1 cellular context compared by ENCODE assay signal in the genomic region with DNA sequence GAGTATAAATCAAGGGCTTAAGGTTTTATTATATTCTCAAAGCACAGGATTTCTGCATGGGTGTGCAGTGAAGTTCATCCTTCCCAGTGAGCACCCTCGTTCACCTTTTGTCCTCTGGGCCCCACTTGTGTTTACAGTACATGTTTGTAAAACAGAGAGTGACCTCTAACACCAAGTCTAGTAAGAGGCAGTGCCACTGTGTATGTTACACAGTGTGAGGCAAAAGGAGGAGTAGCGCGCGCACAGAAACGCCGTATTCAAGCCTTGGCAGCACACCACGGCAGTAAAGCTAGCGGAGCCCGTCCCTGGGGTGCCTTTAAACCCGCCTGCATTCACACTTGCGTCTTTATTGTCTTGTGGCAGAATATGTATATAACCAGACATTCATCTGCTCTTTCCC.
A peak's percentile ranks its signal among the peaks of the same experiment; 100 is the strongest.
TF ChIP-seq lines count a peak whose summit lies in the region.

No MANE protein-coding gene starts in this region.

TF ChIP-seq in HepG2, 621 proteins besides CTCF, POLR2A, EP300 and RAD21 (continues in another document):
- no peak for TF ChIP-seq ZNF879 (CRISPR knock-in tag; IDR thresholded peaks at IDR 0.05)
- no peak for TF ChIP-seq KLF6 (CRISPR knock-in tag; IDR thresholded peaks at IDR 0.05)
- TF ChIP-seq, protein P1, sequence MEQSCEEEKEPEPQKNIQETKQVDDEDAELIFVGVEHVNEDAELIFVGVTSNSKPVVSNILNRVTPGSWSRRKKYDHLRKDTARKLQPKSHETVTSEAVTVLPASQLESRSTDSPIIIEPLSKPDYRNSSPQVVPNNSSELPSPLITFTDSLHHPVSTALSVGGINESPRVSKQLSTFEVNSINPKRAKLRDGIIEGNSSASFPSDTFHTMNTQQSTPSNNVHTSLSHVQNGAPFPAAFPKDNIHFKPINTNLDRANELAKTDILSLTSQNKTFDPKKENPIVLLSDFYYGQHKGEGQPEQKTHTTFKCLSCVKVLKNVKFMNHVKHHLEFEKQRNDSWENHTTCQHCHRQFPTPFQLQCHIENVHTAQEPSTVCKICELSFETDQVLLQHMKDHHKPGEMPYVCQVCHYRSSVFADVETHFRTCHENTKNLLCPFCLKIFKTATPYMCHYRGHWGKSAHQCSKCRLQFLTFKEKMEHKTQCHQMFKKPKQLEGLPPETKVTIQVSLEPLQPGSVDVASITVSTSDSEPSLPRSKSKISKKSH (CRISPR knock-in tag; IDR thresholded peaks at IDR 0.05; ENCODE audit: borderline replicate concordance) = no peak
- TF ChIP-seq LCORL (IDR thresholded peaks at IDR 0.05) = no peak
- TF ChIP-seq LCORL (CRISPR knock-in tag; IDR thresholded peaks at IDR 0.05) = no peak
- TF ChIP-seq NR2C2 (CRISPR knock-in tag; IDR thresholded peaks at IDR 0.05; ENCODE audit: borderline replicate concordance) = peak; percentile 64; the same call in 1 of the 2 replicates
- TF ChIP-seq MBD4 (IDR thresholded peaks at IDR 0.05; ENCODE audit: borderline replicate concordance, low read length) = no peak
- no peak for TF ChIP-seq ZSCAN29 (CRISPR knock-in tag; conservative IDR thresholded peaks at IDR 0.05)
- no peak for TF ChIP-seq PAWR (CRISPR knock-in tag; IDR thresholded peaks at IDR 0.05; ENCODE audit: borderline replicate concordance)
- TF ChIP-seq, protein P2, sequence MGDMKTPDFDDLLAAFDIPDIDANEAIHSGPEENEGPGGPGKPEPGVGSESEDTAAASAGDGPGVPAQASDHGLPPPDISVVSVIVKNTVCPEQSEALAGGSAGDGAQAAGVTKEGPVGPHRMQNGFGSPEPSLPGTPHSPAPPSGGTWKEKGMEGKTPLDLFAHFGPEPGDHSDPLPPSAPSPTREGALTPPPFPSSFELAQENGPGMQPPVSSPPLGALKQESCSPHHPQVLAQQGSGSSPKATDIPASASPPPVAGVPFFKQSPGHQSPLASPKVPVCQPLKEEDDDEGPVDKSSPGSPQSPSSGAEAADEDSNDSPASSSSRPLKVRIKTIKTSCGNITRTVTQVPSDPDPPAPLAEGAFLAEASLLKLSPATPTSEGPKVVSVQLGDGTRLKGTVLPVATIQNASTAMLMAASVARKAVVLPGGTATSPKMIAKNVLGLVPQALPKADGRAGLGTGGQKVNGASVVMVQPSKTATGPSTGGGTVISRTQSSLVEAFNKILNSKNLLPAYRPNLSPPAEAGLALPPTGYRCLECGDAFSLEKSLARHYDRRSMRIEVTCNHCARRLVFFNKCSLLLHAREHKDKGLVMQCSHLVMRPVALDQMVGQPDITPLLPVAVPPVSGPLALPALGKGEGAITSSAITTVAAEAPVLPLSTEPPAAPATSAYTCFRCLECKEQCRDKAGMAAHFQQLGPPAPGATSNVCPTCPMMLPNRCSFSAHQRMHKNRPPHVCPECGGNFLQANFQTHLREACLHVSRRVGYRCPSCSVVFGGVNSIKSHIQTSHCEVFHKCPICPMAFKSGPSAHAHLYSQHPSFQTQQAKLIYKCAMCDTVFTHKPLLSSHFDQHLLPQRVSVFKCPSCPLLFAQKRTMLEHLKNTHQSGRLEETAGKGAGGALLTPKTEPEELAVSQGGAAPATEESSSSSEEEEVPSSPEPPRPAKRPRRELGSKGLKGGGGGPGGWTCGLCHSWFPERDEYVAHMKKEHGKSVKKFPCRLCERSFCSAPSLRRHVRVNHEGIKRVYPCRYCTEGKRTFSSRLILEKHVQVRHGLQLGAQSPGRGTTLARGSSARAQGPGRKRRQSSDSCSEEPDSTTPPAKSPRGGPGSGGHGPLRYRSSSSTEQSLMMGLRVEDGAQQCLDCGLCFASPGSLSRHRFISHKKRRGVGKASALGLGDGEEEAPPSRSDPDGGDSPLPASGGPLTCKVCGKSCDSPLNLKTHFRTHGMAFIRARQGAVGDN (CRISPR knock-in tag; IDR thresholded peaks at IDR 0.05) = peak; percentile 45; the same call in 1 of the 2 replicates
- peak; percentile 77 to 83 for TF ChIP-seq NR2F1 (CRISPR knock-in tag; IDR thresholded peaks at IDR 0.05)
- TF ChIP-seq, protein P3, sequence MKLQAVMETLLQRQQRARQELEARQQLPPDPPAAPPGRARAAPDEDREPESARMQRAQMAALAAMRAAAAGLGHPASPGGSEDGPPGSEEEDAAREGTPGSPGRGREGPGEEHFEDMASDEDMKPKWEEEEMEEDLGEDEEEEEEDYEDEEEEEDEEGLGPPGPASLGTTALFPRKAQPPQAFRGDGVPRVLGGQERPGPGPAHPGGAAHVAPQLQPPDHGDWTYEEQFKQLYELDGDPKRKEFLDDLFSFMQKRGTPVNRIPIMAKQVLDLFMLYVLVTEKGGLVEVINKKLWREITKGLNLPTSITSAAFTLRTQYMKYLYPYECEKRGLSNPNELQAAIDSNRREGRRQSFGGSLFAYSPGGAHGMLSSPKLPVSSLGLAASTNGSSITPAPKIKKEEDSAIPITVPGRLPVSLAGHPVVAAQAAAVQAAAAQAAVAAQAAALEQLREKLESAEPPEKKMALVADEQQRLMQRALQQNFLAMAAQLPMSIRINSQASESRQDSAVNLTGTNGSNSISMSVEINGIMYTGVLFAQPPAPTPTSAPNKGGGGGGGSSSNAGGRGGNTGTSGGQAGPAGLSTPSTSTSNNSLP (IDR thresholded peaks at IDR 0.05; ENCODE audit: low read depth, low read length) = no peak
- TF ChIP-seq, protein P4, sequence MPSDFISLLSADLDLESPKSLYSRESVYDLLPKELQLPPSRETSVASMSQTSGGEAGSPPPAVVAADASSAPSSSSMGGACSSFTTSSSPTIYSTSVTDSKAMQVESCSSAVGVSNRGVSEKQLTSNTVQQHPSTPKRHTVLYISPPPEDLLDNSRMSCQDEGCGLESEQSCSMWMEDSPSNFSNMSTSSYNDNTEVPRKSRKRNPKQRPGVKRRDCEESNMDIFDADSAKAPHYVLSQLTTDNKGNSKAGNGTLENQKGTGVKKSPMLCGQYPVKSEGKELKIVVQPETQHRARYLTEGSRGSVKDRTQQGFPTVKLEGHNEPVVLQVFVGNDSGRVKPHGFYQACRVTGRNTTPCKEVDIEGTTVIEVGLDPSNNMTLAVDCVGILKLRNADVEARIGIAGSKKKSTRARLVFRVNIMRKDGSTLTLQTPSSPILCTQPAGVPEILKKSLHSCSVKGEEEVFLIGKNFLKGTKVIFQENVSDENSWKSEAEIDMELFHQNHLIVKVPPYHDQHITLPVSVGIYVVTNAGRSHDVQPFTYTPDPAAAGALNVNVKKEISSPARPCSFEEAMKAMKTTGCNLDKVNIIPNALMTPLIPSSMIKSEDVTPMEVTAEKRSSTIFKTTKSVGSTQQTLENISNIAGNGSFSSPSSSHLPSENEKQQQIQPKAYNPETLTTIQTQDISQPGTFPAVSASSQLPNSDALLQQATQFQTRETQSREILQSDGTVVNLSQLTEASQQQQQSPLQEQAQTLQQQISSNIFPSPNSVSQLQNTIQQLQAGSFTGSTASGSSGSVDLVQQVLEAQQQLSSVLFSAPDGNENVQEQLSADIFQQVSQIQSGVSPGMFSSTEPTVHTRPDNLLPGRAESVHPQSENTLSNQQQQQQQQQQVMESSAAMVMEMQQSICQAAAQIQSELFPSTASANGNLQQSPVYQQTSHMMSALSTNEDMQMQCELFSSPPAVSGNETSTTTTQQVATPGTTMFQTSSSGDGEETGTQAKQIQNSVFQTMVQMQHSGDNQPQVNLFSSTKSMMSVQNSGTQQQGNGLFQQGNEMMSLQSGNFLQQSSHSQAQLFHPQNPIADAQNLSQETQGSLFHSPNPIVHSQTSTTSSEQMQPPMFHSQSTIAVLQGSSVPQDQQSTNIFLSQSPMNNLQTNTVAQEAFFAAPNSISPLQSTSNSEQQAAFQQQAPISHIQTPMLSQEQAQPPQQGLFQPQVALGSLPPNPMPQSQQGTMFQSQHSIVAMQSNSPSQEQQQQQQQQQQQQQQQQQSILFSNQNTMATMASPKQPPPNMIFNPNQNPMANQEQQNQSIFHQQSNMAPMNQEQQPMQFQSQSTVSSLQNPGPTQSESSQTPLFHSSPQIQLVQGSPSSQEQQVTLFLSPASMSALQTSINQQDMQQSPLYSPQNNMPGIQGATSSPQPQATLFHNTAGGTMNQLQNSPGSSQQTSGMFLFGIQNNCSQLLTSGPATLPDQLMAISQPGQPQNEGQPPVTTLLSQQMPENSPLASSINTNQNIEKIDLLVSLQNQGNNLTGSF (CRISPR knock-in tag; IDR thresholded peaks at IDR 0.05) = no peak
- TF ChIP-seq, protein P5, sequence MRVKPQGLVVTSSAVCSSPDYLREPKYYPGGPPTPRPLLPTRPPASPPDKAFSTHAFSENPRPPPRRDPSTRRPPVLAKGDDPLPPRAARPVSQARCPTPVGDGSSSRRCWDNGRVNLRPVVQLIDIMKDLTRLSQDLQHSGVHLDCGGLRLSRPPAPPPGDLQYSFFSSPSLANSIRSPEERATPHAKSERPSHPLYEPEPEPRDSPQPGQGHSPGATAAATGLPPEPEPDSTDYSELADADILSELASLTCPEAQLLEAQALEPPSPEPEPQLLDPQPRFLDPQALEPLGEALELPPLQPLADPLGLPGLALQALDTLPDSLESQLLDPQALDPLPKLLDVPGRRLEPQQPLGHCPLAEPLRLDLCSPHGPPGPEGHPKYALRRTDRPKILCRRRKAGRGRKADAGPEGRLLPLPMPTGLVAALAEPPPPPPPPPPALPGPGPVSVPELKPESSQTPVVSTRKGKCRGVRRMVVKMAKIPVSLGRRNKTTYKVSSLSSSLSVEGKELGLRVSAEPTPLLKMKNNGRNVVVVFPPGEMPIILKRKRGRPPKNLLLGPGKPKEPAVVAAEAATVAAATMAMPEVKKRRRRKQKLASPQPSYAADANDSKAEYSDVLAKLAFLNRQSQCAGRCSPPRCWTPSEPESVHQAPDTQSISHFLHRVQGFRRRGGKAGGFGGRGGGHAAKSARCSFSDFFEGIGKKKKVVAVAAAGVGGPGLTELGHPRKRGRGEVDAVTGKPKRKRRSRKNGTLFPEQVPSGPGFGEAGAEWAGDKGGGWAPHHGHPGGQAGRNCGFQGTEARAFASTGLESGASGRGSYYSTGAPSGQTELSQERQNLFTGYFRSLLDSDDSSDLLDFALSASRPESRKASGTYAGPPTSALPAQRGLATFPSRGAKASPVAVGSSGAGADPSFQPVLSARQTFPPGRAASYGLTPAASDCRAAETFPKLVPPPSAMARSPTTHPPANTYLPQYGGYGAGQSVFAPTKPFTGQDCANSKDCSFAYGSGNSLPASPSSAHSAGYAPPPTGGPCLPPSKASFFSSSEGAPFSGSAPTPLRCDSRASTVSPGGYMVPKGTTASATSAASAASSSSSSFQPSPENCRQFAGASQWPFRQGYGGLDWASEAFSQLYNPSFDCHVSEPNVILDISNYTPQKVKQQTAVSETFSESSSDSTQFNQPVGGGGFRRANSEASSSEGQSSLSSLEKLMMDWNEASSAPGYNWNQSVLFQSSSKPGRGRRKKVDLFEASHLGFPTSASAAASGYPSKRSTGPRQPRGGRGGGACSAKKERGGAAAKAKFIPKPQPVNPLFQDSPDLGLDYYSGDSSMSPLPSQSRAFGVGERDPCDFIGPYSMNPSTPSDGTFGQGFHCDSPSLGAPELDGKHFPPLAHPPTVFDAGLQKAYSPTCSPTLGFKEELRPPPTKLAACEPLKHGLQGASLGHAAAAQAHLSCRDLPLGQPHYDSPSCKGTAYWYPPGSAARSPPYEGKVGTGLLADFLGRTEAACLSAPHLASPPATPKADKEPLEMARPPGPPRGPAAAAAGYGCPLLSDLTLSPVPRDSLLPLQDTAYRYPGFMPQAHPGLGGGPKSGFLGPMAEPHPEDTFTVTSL (CRISPR knock-in tag; IDR thresholded peaks at IDR 0.05; ENCODE audit: borderline replicate concordance) = peak; percentile 63; the same call in 1 of the 2 replicates
- TF ChIP-seq HMG20B (CRISPR knock-in tag; conservative IDR thresholded peaks at IDR 0.05) = no peak
- no peak for TF ChIP-seq PHF21A (CRISPR knock-in tag; IDR thresholded peaks at IDR 0.05)
- TF ChIP-seq, protein P6, sequence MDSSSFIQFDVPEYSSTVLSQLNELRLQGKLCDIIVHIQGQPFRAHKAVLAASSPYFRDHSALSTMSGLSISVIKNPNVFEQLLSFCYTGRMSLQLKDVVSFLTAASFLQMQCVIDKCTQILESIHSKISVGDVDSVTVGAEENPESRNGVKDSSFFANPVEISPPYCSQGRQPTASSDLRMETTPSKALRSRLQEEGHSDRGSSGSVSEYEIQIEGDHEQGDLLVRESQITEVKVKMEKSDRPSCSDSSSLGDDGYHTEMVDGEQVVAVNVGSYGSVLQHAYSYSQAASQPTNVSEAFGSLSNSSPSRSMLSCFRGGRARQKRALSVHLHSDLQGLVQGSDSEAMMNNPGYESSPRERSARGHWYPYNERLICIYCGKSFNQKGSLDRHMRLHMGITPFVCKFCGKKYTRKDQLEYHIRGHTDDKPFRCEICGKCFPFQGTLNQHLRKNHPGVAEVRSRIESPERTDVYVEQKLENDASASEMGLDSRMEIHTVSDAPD (CRISPR knock-in tag; IDR thresholded peaks at IDR 0.05) = no peak
- 0 out of 2 replicates have a peak, but pooled peaks have one; percentile 6 for TF ChIP-seq HNF4G (IDR thresholded peaks at IDR 0.05; ENCODE audit: borderline replicate concordance, low read depth, low read length)
- no peak for TF ChIP-seq HNF4G (CRISPR knock-in tag; IDR thresholded peaks at IDR 0.05; ENCODE audit: borderline replicate concordance, low read depth)
- TF ChIP-seq ZNF441 (CRISPR knock-in tag; IDR thresholded peaks at IDR 0.05; ENCODE audit: borderline replicate concordance) = no peak
- no peak for TF ChIP-seq TCF12 (IDR thresholded peaks at IDR 0.05)
- TF ChIP-seq TCF12 (CRISPR knock-in tag; IDR thresholded peaks at IDR 0.05) = no peak
- TF ChIP-seq, protein P7, sequence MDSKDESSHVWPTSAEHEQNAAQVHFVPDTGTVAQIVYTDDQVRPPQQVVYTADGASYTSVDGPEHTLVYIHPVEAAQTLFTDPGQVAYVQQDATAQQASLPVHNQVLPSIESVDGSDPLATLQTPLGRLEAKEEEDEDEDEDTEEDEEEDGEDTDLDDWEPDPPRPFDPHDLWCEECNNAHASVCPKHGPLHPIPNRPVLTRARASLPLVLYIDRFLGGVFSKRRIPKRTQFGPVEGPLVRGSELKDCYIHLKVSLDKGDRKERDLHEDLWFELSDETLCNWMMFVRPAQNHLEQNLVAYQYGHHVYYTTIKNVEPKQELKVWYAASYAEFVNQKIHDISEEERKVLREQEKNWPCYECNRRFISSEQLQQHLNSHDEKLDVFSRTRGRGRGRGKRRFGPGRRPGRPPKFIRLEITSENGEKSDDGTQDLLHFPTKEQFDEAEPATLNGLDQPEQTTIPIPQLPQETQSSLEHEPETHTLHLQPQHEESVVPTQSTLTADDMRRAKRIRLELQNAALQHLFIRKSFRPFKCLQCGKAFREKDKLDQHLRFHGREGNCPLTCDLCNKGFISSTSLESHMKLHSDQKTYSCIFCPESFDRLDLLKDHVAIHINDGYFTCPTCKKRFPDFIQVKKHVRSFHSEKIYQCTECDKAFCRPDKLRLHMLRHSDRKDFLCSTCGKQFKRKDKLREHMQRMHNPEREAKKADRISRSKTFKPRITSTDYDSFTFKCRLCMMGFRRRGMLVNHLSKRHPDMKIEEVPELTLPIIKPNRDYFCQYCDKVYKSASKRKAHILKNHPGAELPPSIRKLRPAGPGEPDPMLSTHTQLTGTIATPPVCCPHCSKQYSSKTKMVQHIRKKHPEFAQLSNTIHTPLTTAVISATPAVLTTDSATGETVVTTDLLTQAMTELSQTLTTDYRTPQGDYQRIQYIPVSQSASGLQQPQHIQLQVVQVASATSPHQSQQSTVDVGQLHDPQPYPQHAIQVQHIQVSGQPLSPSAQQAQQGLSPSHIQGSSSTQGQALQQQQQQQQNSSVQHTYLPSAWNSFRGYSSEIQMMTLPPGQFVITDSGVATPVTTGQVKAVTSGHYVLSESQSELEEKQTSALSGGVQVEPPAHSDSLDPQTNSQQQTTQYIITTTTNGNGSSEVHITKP (CRISPR knock-in tag; IDR thresholded peaks at IDR 0.05; ENCODE audit: low read depth) = no peak
- no peak for TF ChIP-seq JARID2 (CRISPR knock-in tag; IDR thresholded peaks at IDR 0.05; ENCODE audit: insufficient replicate concordance)
- no peak for TF ChIP-seq PHF5A (CRISPR knock-in tag; IDR thresholded peaks at IDR 0.05; ENCODE audit: low read depth, unreplicated experiment)
- no peak for TF ChIP-seq ZNF713 (CRISPR knock-in tag; IDR thresholded peaks at IDR 0.05)
- TF ChIP-seq ZNF841 (CRISPR knock-in tag; IDR thresholded peaks at IDR 0.05; ENCODE audit: borderline replicate concordance) = no peak
- no peak for TF ChIP-seq SP2 (CRISPR knock-in tag; IDR thresholded peaks at IDR 0.05)
- no peak for TF ChIP-seq ARHGAP35 (CRISPR knock-in tag; IDR thresholded peaks at IDR 0.05; ENCODE audit: borderline replicate concordance)
- TF ChIP-seq ZFP36L2 (CRISPR knock-in tag; IDR thresholded peaks at IDR 0.05) = no peak
- TF ChIP-seq FLYWCH1 (CRISPR knock-in tag; IDR thresholded peaks at IDR 0.05) = no peak
- no peak for TF ChIP-seq ZNF335 (CRISPR knock-in tag; IDR thresholded peaks at IDR 0.05)
